12 cellular contexts compared by ENCODE assay signal in genomic region chr14:91843437-91843836, GRCh38. TPM values are rescaled to one million over a fixed set of nuclear protein-coding genes. Genes with fewer than 3 reads are reported as not detected.
A peak's percentile ranks its signal among the peaks of the same experiment; 100 is the strongest.
DNase-seq lines count a peak whose midpoint lies in the region; ATAC-seq and TF ChIP-seq lines count a peak whose summit lies in the region.
"Had no signal": no experiment of that assay in that cellular context is flagged by ENCODE, and none has a peak within 500 bp of the region (broad histone marks: within the 10 kb centered on the region; RNA-seq: fewer than 3 reads in every experiment).

No MANE protein-coding gene starts in this region.

- intact Hi-C loops in activated B cell treated with CpG ODN at 0.5 μM for 24 hours (cut with micrococcal nuclease) = loop anchor here (1.0 to 2.0 kb wide), 2 partner anchors 25 to 29 kb away; no protein-coding TSS in a partner anchor

- peaks cover 17% of the 10 kb centered on the region for H3K4me1 Mint-ChIP-seq in activated T-cell treated with anti-CD3 and anti-CD28 coated beads, Interleukin-2, amount 50 U/mL, for 72 hours (ENCODE audit: low read depth)
- peaks cover 67% of the 10 kb centered on the region for H3K4me1 Mint-ChIP-seq in activated T-cell treated with anti-CD3 and anti-CD28 coated beads, Interleukin-2, amount 50 U/mL, for 24 hours (ENCODE audit: low read depth)
- H3K4me1 Mint-ChIP-seq in activated B cell treated with CpG ODN at 0.5 μM for 24 hours = peaks cover 65% of the 10 kb centered on the region
- H3K4me1 Mint-ChIP-seq in naive B cell = peaks cover 43 to 79% (median 48%) of the 10 kb centered on the region in 3 donors
- H3K4me1 Mint-ChIP-seq in naive thymus-derived CD8-positive, alpha-beta T cell = peaks cover 25 to 85% (median 71%) of the 10 kb centered on the region in 4 donors

- DNase-seq in activated T-cell treated with anti-CD3 and anti-CD28 coated beads, Interleukin-2, amount 50 U/mL, for 72 hours = no peak
- no peak for DNase-seq in activated T-cell treated with anti-CD3 and anti-CD28 coated beads, Interleukin-2, amount 50 U/mL, for 24 hours
- DNase-seq in activated B cell treated with CpG ODN at 0.5 μM for 24 hours (no peak), naive B cell (peak; percentile 34), SHP77 (lab: John Stamatoyannopoulos, UW) (no peak)
- no peak for DNase-seq in stimulated activated CD4-positive, alpha-beta T cell treated with anti-CD3 and anti-CD28 coated beads, Interleukin-4, amount 100 ng/mL, for 1 hour
- no peak for DNase-seq in naive thymus-derived CD8-positive, alpha-beta T cell
- no peak for DNase-seq in activated CD4-positive, alpha-beta T cell treated with anti-CD3 and anti-CD28 coated beads for 1 hour
- DNase-seq: CD4-positive, CD25-positive, alpha-beta regulatory T cell; DMS53; GF-D8 had no signal

- H3K27ac Mint-ChIP-seq in activated T-cell treated with anti-CD3 and anti-CD28 coated beads, Interleukin-2, amount 50 U/mL, for 72 hours = peak overlapping the region; percentile 12
- no peak overlapping the region for H3K27ac Mint-ChIP-seq in activated T-cell treated with anti-CD3 and anti-CD28 coated beads, Interleukin-2, amount 50 U/mL, for 24 hours
- H3K27ac Mint-ChIP-seq in activated B cell treated with CpG ODN at 0.5 μM for 24 hours = peak overlapping the region; percentile 71
- peak overlapping the region in 4 of 6 donors; percentile 54 to 86 (median 83) for H3K27ac Mint-ChIP-seq in naive B cell
- peak overlapping the region in 1 of 10 donors; percentile 46 for H3K27ac Mint-ChIP-seq in naive thymus-derived CD8-positive, alpha-beta T cell

- no peak for ATAC-seq in activated T-cell treated with anti-CD3 and anti-CD28 coated beads, Interleukin-2, amount 50 U/mL, for 72 hours (replicated peaks in 1 of 2)
- ATAC-seq in activated B cell treated with CpG ODN at 0.5 μM for 24 hours (ENCODE audit: low read depth) = peak; percentile 73
- peak; percentile 62 to 65 for ATAC-seq in naive B cell (ENCODE audit: low read depth in 2 of 2)
- no peak for ATAC-seq in naive thymus-derived CD8-positive, alpha-beta T cell
- ATAC-seq: HepG2 had no signal

- peaks cover 0 to 3% of the 10 kb centered on the region in 2 donors for H3K9me3 Mint-ChIP-seq in activated T-cell treated with anti-CD3 and anti-CD28 coated beads, Interleukin-2, amount 50 U/mL, for 72 hours
- H3K9me3 Mint-ChIP-seq in activated T-cell treated with anti-CD3 and anti-CD28 coated beads, Interleukin-2, amount 50 U/mL, for 24 hours = no peaks in the 10 kb centered on the region
- H3K9me3 Mint-ChIP-seq in activated B cell treated with CpG ODN at 0.5 μM for 24 hours = no peaks in the 10 kb centered on the region
- H3K9me3 Mint-ChIP-seq in naive B cell = peaks cover 0 to 9% (median 4%) of the 10 kb centered on the region in 7 donors
- peaks cover 0 to 5% (median 0%) of the 10 kb centered on the region in 9 donors for H3K9me3 Mint-ChIP-seq in naive thymus-derived CD8-positive, alpha-beta T cell
- H3K9me3 Mint-ChIP-seq: CD4-positive, CD25-positive, alpha-beta regulatory T cell had no signal

- H3K4me3 Mint-ChIP-seq in activated T-cell treated with anti-CD3 and anti-CD28 coated beads, Interleukin-2, amount 50 U/mL, for 72 hours = no peak overlapping the region
- H3K4me3 Mint-ChIP-seq in activated T-cell treated with anti-CD3 and anti-CD28 coated beads, Interleukin-2, amount 50 U/mL, for 24 hours = no peak overlapping the region
- H3K4me3 Mint-ChIP-seq in activated B cell treated with CpG ODN at 0.5 μM for 24 hours = peak overlapping the region; percentile 50
- H3K4me3 Mint-ChIP-seq in naive B cell = peak overlapping the region in 7 of 8 donors; percentile 1 to 78 (median 47)
- no peak overlapping the region for H3K4me3 Mint-ChIP-seq in naive thymus-derived CD8-positive, alpha-beta T cell
- H3K4me3 Mint-ChIP-seq: CD4-positive, CD25-positive, alpha-beta regulatory T cell had no signal

- CTCF ChIA-PET in activated B cell treated with CpG ODN at 0.5 μM for 24 hours (lab: Charles Lee) = interaction anchor here (1.2 kb wide), 1 partner anchor 68 kb away, joined by 3 read pairs; no protein-coding TSS in a partner anchor

- no peaks in the 10 kb centered on the region for H3K27me3 Mint-ChIP-seq in activated T-cell treated with anti-CD3 and anti-CD28 coated beads, Interleukin-2, amount 50 U/mL, for 72 hours (ENCODE audit: low read depth)
- H3K27me3 Mint-ChIP-seq in activated T-cell treated with anti-CD3 and anti-CD28 coated beads, Interleukin-2, amount 50 U/mL, for 24 hours = no peaks in the 10 kb centered on the region
- H3K27me3 Mint-ChIP-seq in activated B cell treated with CpG ODN at 0.5 μM for 24 hours = peaks cover 3% of the 10 kb centered on the region
- peaks cover 0 to 16% (median 0%) of the 10 kb centered on the region in 3 donors for H3K27me3 Mint-ChIP-seq in naive B cell
- no peaks in the 10 kb centered on the region for H3K27me3 Mint-ChIP-seq in naive thymus-derived CD8-positive, alpha-beta T cell
- H3K27me3 Mint-ChIP-seq: CD4-positive, CD25-positive, alpha-beta regulatory T cell had no signal

- POLR2A ChIA-PET in activated B cell treated with CpG ODN at 0.5 μM for 24 hours (lab: Charles Lee) = interaction anchor here (0.6 kb wide), 1 partner anchor 20 kb away, joined by 6 read pairs; no protein-coding TSS in a partner anchor
- POLR2A ChIA-PET in naive thymus-derived CD8-positive, alpha-beta T cell (lab: Charles Lee) = interaction anchor here (0.7 to 8.3 kb wide), 5 partner anchors 8 to 55 kb away, joined by 3 to 66 read pairs (median 6); partner anchors contain the start of gene TC2N

- no peak for TF ChIP-seq CTCF in activated B cell treated with CpG ODN at 0.5 μM for 24 hours (IDR thresholded peaks at IDR 0.05)

- no peaks in the 10 kb centered on the region for H3K36me3 Mint-ChIP-seq in activated T-cell treated with anti-CD3 and anti-CD28 coated beads, Interleukin-2, amount 50 U/mL, for 72 hours (ENCODE audit: insufficient read depth in 2 of 2)
- peaks cover 12% of the 10 kb centered on the region for H3K36me3 Mint-ChIP-seq in activated T-cell treated with anti-CD3 and anti-CD28 coated beads, Interleukin-2, amount 50 U/mL, for 24 hours (ENCODE audit: low read depth)
- H3K36me3 Mint-ChIP-seq in activated B cell treated with CpG ODN at 0.5 μM for 24 hours (ENCODE audit: low read depth) = no peaks in the 10 kb centered on the region
- H3K36me3 Mint-ChIP-seq in naive B cell = no peaks in the 10 kb centered on the region
- peaks cover under 1 to 69% (median 48%) of the 10 kb centered on the region in 3 donors for H3K36me3 Mint-ChIP-seq in naive thymus-derived CD8-positive, alpha-beta T cell

RNA-seq across cellular contexts. Expression of gene TC2N, which starts 23.9 kb away (rescaled TPM):
- total RNA-seq in activated T-cell treated with anti-CD3 and anti-CD28 coated beads, Interleukin-2, amount 50 U/mL, for 72 hours = 10 to 100 TPM; 38.1 to 55.4 TPM
- total RNA-seq in activated B cell treated with CpG ODN at 0.5 μM for 24 hours = 9.4 and 12.1 TPM in 2 replicates
- 10 to 100 TPM in 1 of 6 donors, 1 to 10 TPM in 4, under 1 TPM in 1; 0.60 to 16.6 (median 7.4) TPM for polyA plus RNA-seq in naive B cell (ENCODE audit: low read depth in 6 of 6)
- 100 to 1,000 TPM; 298 to 309 TPM for total RNA-seq in naive thymus-derived CD8-positive, alpha-beta T cell
- polyA plus RNA-seq in naive thymus-derived CD8-positive, alpha-beta T cell = 100 to 1,000 TPM; 125 to 167 (median 160) TPM
- total RNA-seq: HepG2 had no signal

Comparison
In these comparisons a context has a peak if more than half of its experiments do, and no peak if none do; other contexts are left out.
1. ATAC-seq: peak in activated B cell treated with CpG ODN at 0.5 μM for 24 hours (single experiment) and naive B cell (2 of 2); none in activated T-cell treated with anti-CD3 and anti-CD28 coated beads, Interleukin-2, amount 50 U/mL, for 72 hours (0 of 2) and naive thymus-derived CD8-positive, alpha-beta T cell (0 of 2).
2. H3K4me3 Mint-ChIP-seq: peak in activated B cell treated with CpG ODN at 0.5 μM for 24 hours (single experiment) and naive B cell (7 of 8); none in activated T-cell treated with anti-CD3 and anti-CD28 coated beads, Interleukin-2, amount 50 U/mL, for 72 hours (0 of 2), activated T-cell treated with anti-CD3 and anti-CD28 coated beads, Interleukin-2, amount 50 U/mL, for 24 hours (single experiment) and naive thymus-derived CD8-positive, alpha-beta T cell (0 of 10).
3. RNA of gene TC2N, which starts 23.9 kb away (total RNA-seq): 298 to 309 TPM in naive thymus-derived CD8-positive, alpha-beta T cell; 38.1 to 55.4 TPM in activated T-cell treated with anti-CD3 and anti-CD28 coated beads, Interleukin-2, amount 50 U/mL, for 72 hours and 9.4 to 12.1 TPM in activated B cell treated with CpG ODN at 0.5 μM for 24 hours; every median in the first group is over 4 times any median in the second.